In genomic region chr2:96547203-96547641, GRCh38 we compare ENCODE assay signal across 12 cellular contexts. TPM values are rescaled to one million over a fixed set of nuclear protein-coding genes. Genes with fewer than 3 reads are reported as not detected.
A peak's percentile ranks its signal among the peaks of the same experiment; 100 is the strongest.
DNase-seq lines count a peak whose midpoint lies in the region; ATAC-seq and TF ChIP-seq lines count a peak whose summit lies in the region.
"Had no signal": no experiment of that assay in that cellular context is flagged by ENCODE, and none has a peak within 500 bp of the region (broad histone marks: within the 10 kb centered on the region; RNA-seq: fewer than 3 reads in every experiment).

No MANE protein-coding gene starts in this region.

- no peaks in the 10 kb centered on the region for H3K79me2 ChIP-seq in GM23338 (replicated peaks; ENCODE audit: insufficient read depth)

- H4K20me1 ChIP-seq in BLaER1 (peaks cover 100% of the 10 kb centered on the region), GM23338 (replicated peaks; ENCODE audit: insufficient read depth) (no peaks in the 10 kb centered on the region)

- H3K27ac ChIP-seq in BLaER1, result no peak overlapping the region
- peak overlapping the region; percentile 3; the same call in 1 of the 2 replicates for H3K27ac ChIP-seq in GM23338 (ENCODE audit: low read depth)
- peak overlapping the region; percentile 44 to 60 for H3K27ac ChIP-seq in ascending aorta

- peak overlapping the region; percentile 70; the same call in 1 of the 2 replicates for H3K4me2 ChIP-seq in BLaER1
- H3K4me2 ChIP-seq in GM23338, result peak overlapping the region; percentile 50

- peak; percentile 53 for ATAC-seq in GM23338
- peak; percentile 23 for ATAC-seq in mucosa of descending colon
- no peak for ATAC-seq in HG02970 (IDR thresholded peaks at IDR 0.05; ENCODE audit: low FRiP score, unreplicated experiment)
- ATAC-seq in GM19397 (IDR thresholded peaks at IDR 0.05; ENCODE audit: unreplicated experiment), result no peak

- H3K9me3 ChIP-seq in BLaER1 (peaks cover 31% of the 10 kb centered on the region), ascending aorta (no peaks in the 10 kb centered on the region), mucosa of descending colon (no peaks in the 10 kb centered on the region)
- H3K9me3 ChIP-seq: MG63, upper lobe of left lung had no signal

- H3K4me3 Mint-ChIP-seq in GM23338, result peak overlapping the region; percentile 40

- peaks cover 10% of the 10 kb centered on the region; the same call in 1 of the 2 replicates for H3K9me2 ChIP-seq in GM23338 (ENCODE audit: insufficient read depth)

- H3K4me1 Mint-ChIP-seq in GM23338, result peaks cover 23% of the 10 kb centered on the region

- DNase-seq in GM23338 (ENCODE audit: low spot score), result peak; percentile 65
- no peak for DNase-seq in ascending aorta (ENCODE audit: low spot score in 2 of 2)
- peak in 2 of 3 donors; percentile 29 to 40 for DNase-seq in mucosa of descending colon
- DNase-seq in NCI-H146 treated with DMSO at 0.1 percent for 48 hours (lab: John Stamatoyannopoulos, UW; ENCODE audit: unreplicated experiment), result no peak
- no peak for DNase-seq in central memory CD4-positive, alpha-beta T cell
- DNase-seq: MG63, midbrain had no signal

- H3K4me1 ChIP-seq in BLaER1 (peaks cover 59% of the 10 kb centered on the region), GM23338 (ENCODE audit: insufficient read depth) (peaks cover 11% of the 10 kb centered on the region), ascending aorta (peaks cover 16 to 35% of the 10 kb centered on the region in 2 donors), mucosa of descending colon (ENCODE audit: low read depth) (no peaks in the 10 kb centered on the region)

- 0 out of 2 replicates have a peak overlapping the region, but pooled peaks have one; percentile 32 for H3K9ac ChIP-seq in BLaER1

- H3K27me3 ChIP-seq in BLaER1, result no peaks in the 10 kb centered on the region
- H3K27me3 ChIP-seq in GM23338 (ENCODE audit: insufficient read depth), result no peaks in the 10 kb centered on the region
- H3K27me3 ChIP-seq in ascending aorta, result no peaks in the 10 kb centered on the region
- H3K27me3 ChIP-seq: MG63, upper lobe of left lung had no signal

- H3K4me3 ChIP-seq in BLaER1, result no peak overlapping the region
- H3K4me3 ChIP-seq in GM23338, result peak overlapping the region; percentile 34; the same call in 1 of the 2 replicates
- H3K4me3 ChIP-seq in ascending aorta, result peak overlapping the region in 1 of 2 donors; percentile 11
- no peak overlapping the region for H3K4me3 ChIP-seq in mucosa of descending colon
- H3K4me3 ChIP-seq: MG63, upper lobe of left lung had no signal

- H3K9me3 Mint-ChIP-seq in GM23338, result peaks cover 8% of the 10 kb centered on the region; the same call in 2 of the 3 replicates

- H3K36me3 Mint-ChIP-seq in GM23338 (ENCODE audit: low read depth), result peaks cover 22% of the 10 kb centered on the region

- peak overlapping the region; percentile 93 for H3K27ac Mint-ChIP-seq in GM23338

- TF ChIP-seq CTCF in GM23338 (conservative IDR thresholded peaks at IDR 0.05; ENCODE audit: low read depth in 2 of 2) (peak in 1 of 2 experiments; percentile 33; a peak in 2 of 4 replicates), ascending aorta (IDR thresholded peaks at IDR 0.05) (no peak), mucosa of descending colon (IDR thresholded peaks at IDR 0.05) (no peak)

- peaks cover 9% of the 10 kb centered on the region for H3K27me3 Mint-ChIP-seq in GM23338 (ENCODE audit: insufficient read depth, low read depth, poor library complexity)

- intact Hi-C loops in ascending aorta (cut with DNase I), result no loop called here
- intact Hi-C loops in mucosa of descending colon (cut with DNase I, micrococcal nuclease), result loop anchor here in 1 of 2 donors (5.0 kb wide), 1 partner anchor 35 kb away; no protein-coding TSS in a partner anchor

- H3F3A ChIP-seq in GM23338 (replicated peaks; ENCODE audit: low read depth), result peaks cover 8% of the 10 kb centered on the region; the same call in 1 of the 2 replicates

- H2AFZ ChIP-seq in GM23338, result no peak overlapping the region

- peaks cover 100% of the 10 kb centered on the region for H3K36me3 ChIP-seq in BLaER1
- no peaks in the 10 kb centered on the region for H3K36me3 ChIP-seq in GM23338 (ENCODE audit: insufficient read depth)
- peaks cover 58 to 91% of the 10 kb centered on the region in 2 donors for H3K36me3 ChIP-seq in ascending aorta
- no peaks in the 10 kb centered on the region for H3K36me3 ChIP-seq in mucosa of descending colon (ENCODE audit: low read depth)
- H3K36me3 ChIP-seq: MG63 had no signal

TF ChIP-seq in GM23338, 12 proteins besides CTCF, POLR2A, EP300 and RAD21 (continues in another document):
- TF ChIP-seq EZH2 (IDR thresholded peaks at IDR 0.05; ENCODE audit: low read depth, unreplicated experiment) (no peak), POLR2AphosphoS5 (IDR thresholded peaks at IDR 0.05; ENCODE audit: low read depth) (no peak), STAT1 (IDR thresholded peaks at IDR 0.05; ENCODE audit: unreplicated experiment) (no peak), JUNB (IDR thresholded peaks at IDR 0.05; ENCODE audit: unreplicated experiment) (no peak), REST (IDR thresholded peaks at IDR 0.05; ENCODE audit: unreplicated experiment) (no peak), CREB1 (CRISPR knock-in tag; IDR thresholded peaks at IDR 0.05; ENCODE audit: low read depth) (no peak), ETS1 (IDR thresholded peaks at IDR 0.05) (no peak), ZNF114 (CRISPR knock-in tag; IDR thresholded peaks at IDR 0.05) (no peak), NANOG (IDR thresholded peaks at IDR 0.05; ENCODE audit: borderline replicate concordance) (no peak), ZNF331 (CRISPR knock-in tag; IDR thresholded peaks at IDR 0.05; ENCODE audit: low read depth) (no peak), EZH2phosphoT487 (IDR thresholded peaks at IDR 0.05; ENCODE audit: unreplicated experiment) (no peak)

RNA-seq across cellular contexts. Expression of gene ARID5A, which starts 10.7 kb away (rescaled TPM):
- total RNA-seq in GM23338 (2014; rRNA removed; shearing (Covaris generic)), result 7.1 and 7.7 TPM in 2 replicates
- 5.5 and 5.9 TPM in 2 replicates for polyA plus RNA-seq in GM23338 (2016; fragmentation: Nextera tagmentation; extraction: Ambion mirVana)
- total RNA-seq in ascending aorta (267 TPM), mucosa of descending colon (10 to 100 TPM in 2 of 3 donors, 1 to 10 TPM in 1; 4.8 to 17.6 (median 10.3) TPM)

RNA-seq across cellular contexts. Expression of gene NEURL3, which starts 42.1 kb away (rescaled TPM):
- not detected in 2 replicates for total RNA-seq in GM23338 (2014; rRNA removed; shearing (Covaris generic))
- polyA plus RNA-seq in GM23338 (2016; fragmentation: Nextera tagmentation; extraction: Ambion mirVana), result 0.21 TPM in 1 of 2 replicates, not detected in the other
- total RNA-seq in ascending aorta, result not detected
- 1 to 10 TPM; 2.1 to 5.2 (median 2.3) TPM for total RNA-seq in mucosa of descending colon
- polyA plus RNA-seq: BJ had no signal

Comparison
In these comparisons a context has a peak if more than half of its experiments do, and no peak if none do; other contexts are left out.
1. ATAC-seq: peak in GM23338 (single experiment) and mucosa of descending colon (single experiment); none in HG02970 (single experiment) and GM19397 (single experiment).
2. DNase-seq: peak in GM23338 (single experiment) and mucosa of descending colon (2 of 3); none in ascending aorta (0 of 2), NCI-H146 treated with DMSO at 0.1 percent for 48 hours (single experiment) and central memory CD4-positive, alpha-beta T cell (single experiment).
3. RNA of gene ARID5A, which starts 10.7 kb away (total RNA-seq): 267 TPM in ascending aorta (single experiment); 4.8 to 17.6 TPM in mucosa of descending colon and 7.1 to 7.7 TPM in GM23338; every median in the first group is over 10 times any median in the second.